ENCODE assay signal across 1 cellular context in the genomic region with DNA sequence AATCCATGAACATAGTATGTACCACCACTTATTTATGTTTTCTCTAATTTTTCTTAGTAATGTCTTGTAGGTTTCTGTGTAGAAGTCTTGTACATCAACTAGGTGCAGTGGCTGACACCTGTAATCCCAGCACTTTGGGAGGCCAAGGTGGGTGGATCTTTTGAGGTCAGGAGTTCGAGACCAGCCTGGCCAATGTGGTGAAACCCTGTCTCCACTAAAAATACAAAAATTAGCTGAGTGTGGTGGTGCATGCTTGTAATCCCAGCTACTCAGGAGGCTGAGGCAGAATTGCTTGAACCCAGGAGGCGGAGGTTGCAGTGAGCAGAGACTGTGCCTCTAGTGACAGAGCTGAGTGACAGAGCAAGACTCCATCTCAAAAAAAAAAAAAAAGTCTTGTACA. TPM values are rescaled to one million over a fixed set of nuclear protein-coding genes. Genes with fewer than 3 reads are reported as not detected.
"Had no signal": no experiment of that assay in that cellular context is flagged by ENCODE, and none has a peak within 500 bp of the region (broad histone marks: within the 10 kb centered on the region; RNA-seq: fewer than 3 reads in every experiment).

No MANE protein-coding gene starts in this region.

RNA-seq across cellular contexts. Expression of gene IL21R, which starts 8.0 kb away (rescaled TPM):
- polyA plus RNA-seq: hepatocyte had no signal
